28 cellular contexts compared by ENCODE assay signal in the genomic region with DNA sequence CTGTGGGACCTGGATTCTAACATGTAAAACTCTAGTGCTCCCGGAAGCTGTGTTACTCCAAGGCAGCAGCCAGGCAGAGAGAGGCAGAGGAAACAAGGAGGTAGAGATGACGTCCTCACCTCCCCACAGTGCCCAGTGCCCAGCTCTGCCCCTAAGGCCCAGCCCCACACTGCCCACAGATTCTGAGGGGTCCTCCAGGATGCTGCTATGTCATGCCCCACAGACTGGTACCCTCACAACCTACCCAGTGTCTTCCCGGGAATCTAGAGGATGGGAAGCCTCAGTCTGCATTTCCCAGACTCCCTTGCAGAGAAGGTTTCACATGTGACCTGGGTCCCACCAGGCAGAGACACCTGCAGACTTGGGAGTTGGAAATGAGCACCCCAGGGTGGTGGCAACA.
"Had no signal": no experiment of that assay in that cellular context is flagged by ENCODE, and none has a peak within 500 bp of the region (broad histone marks: within the 10 kb centered on the region; RNA-seq: fewer than 3 reads in every experiment).

No MANE protein-coding gene starts in this region.

- H3K27ac Mint-ChIP-seq: stimulated activated effector memory CD8-positive, alpha-beta T cell treated with anti-CD3 and anti-CD28 coated beads, Interleukin-12 subunit alpha, Interleukin-12 subunit beta, amount 100 ng/mL, for 72 hours; stimulated activated memory B cell treated with anti-CD40 and anti-IgM and Interleukin-4, amounts not matched to agents 10 μg/mL and 1 μg/mL and 100 μg/mL, for 72 hours; stimulated activated naive B cell treated with anti-CD40 and anti-IgM and Interleukin-4, amounts not matched to agents 10 μg/mL and 1 μg/mL and 100 μg/mL, for 72 hours; stimulated activated naive CD8-positive, alpha-beta T cell treated with anti-CD3 and anti-CD28 coated beads, Interleukin-15, Interleukin-2, amounts not matched to agents 100 ng/mL and 50 ng/mL, for 24 hours; type B pancreatic cell had no signal

- DNase-seq: stimulated activated CD4-positive, alpha-beta T cell treated with anti-CD3 and anti-CD28 coated beads, Interleukin-2, amount 100 ng/mL, for 48 hours; stimulated activated CD4-positive, alpha-beta T cell treated with anti-CD3 and anti-CD28 coated beads, Interleukin-4, amount 100 ng/mL, for 1 hour; stimulated activated CD4-positive, alpha-beta T cell treated with anti-CD3 and anti-CD28 coated beads, Interleukin-4, amount 100 ng/mL, for 24 hours; stimulated activated CD4-positive, alpha-beta T cell treated with anti-CD3 and anti-CD28 coated beads, Interleukin-4, amount 100 ng/mL, for 4 hours; stimulated activated CD8-positive, alpha-beta memory T cell treated with anti-CD3 and anti-CD28 coated beads, Interleukin-4, amount 100 ng/mL, for 48 hours; stimulated activated naive B cell treated with anti-CD40 and anti-IgM and Interleukin-4, amounts not matched to agents 10 μg/mL and 1 μg/mL and 100 μg/mL, for 72 hours; stimulated activated naive CD4-positive, alpha-beta T cell; stimulated activated naive CD4-positive, alpha-beta T cell treated with Interleukin-2 at 50 U/mL for 16 hours; stimulated activated naive CD8-positive, alpha-beta T cell treated with anti-CD3 and anti-CD28 coated beads, Interleukin-15, amount 100 ng/mL, for 72 hours; stimulated activated naive CD8-positive, alpha-beta T cell treated with anti-CD3 and anti-CD28 coated beads, Interleukin-15, Interleukin-2, amounts not matched to agents 100 U/mL and 50 U/mL, for 24 hours; stomach; substantia nigra; testis; thyroid gland; tibial artery; transverse colon; trophoblast cell; upper lobe of left lung; upper lobe of right lung; uterus had no signal

- H3K36me3 ChIP-seq: stomach, suprapubic skin, thoracic aorta, thyroid gland, tibial artery, tibial nerve, transverse colon, upper lobe of left lung, upper lobe of right lung, uterus, vagina had no signal

- ATAC-seq: stimulated activated effector memory CD8-positive, alpha-beta T cell treated with anti-CD3 and anti-CD28 coated beads, Interleukin-12 subunit alpha, Interleukin-12 subunit beta, amount 100 ng/mL, for 72 hours; stimulated activated memory B cell treated with anti-CD40 and anti-IgM and Interleukin-4, amounts not matched to agents 10 μg/mL and 1 μg/mL and 100 μg/mL, for 72 hours; stimulated activated naive B cell treated with anti-CD40 and anti-IgM and Interleukin-4, amounts not matched to agents 10 μg/mL and 1 μg/mL and 100 μg/mL, for 72 hours; stimulated activated naive CD8-positive, alpha-beta T cell treated with anti-CD3 and anti-CD28 coated beads, Interleukin-15, amount 100 ng/mL, for 72 hours; stimulated activated naive CD8-positive, alpha-beta T cell treated with anti-CD3 and anti-CD28 coated beads, Interleukin-15, Interleukin-2, amounts not matched to agents 100 U/mL and 50 U/mL, for 24 hours had no signal

- H3K4me3 Mint-ChIP-seq: stimulated activated effector memory CD8-positive, alpha-beta T cell treated with anti-CD3 and anti-CD28 coated beads, Interleukin-12 subunit alpha, Interleukin-12 subunit beta, amount 100 ng/mL, for 72 hours; stimulated activated memory B cell treated with anti-CD40 and anti-IgM and Interleukin-4, amounts not matched to agents 10 μg/mL and 1 μg/mL and 100 μg/mL, for 72 hours; stimulated activated naive B cell treated with anti-CD40 and anti-IgM and Interleukin-4, amounts not matched to agents 10 μg/mL and 1 μg/mL and 100 μg/mL, for 72 hours; stimulated activated naive CD8-positive, alpha-beta T cell treated with anti-CD3 and anti-CD28 coated beads, Interleukin-15, amount 100 ng/mL, for 72 hours; stimulated activated naive CD8-positive, alpha-beta T cell treated with anti-CD3 and anti-CD28 coated beads, Interleukin-15, Interleukin-2, amounts not matched to agents 100 ng/mL and 50 ng/mL, for 24 hours; type B pancreatic cell had no signal

- H3K4me1 Mint-ChIP-seq: stimulated activated effector memory CD8-positive, alpha-beta T cell treated with anti-CD3 and anti-CD28 coated beads, Interleukin-12 subunit alpha, Interleukin-12 subunit beta, amount 100 ng/mL, for 72 hours; stimulated activated memory B cell treated with anti-CD40 and anti-IgM and Interleukin-4, amounts not matched to agents 10 μg/mL and 1 μg/mL and 100 μg/mL, for 72 hours; stimulated activated naive B cell treated with anti-CD40 and anti-IgM and Interleukin-4, amounts not matched to agents 10 μg/mL and 1 μg/mL and 100 μg/mL, for 72 hours; stimulated activated naive CD8-positive, alpha-beta T cell treated with anti-CD3 and anti-CD28 coated beads, Interleukin-15, amount 100 ng/mL, for 72 hours had no signal

- H3K9me3 ChIP-seq: stomach, suprapubic skin, testis, thoracic aorta, thyroid gland, tibial artery, tibial nerve, transverse colon, upper lobe of left lung, upper lobe of right lung, uterus, vagina had no signal

- H3K9me3 Mint-ChIP-seq: stimulated activated effector memory CD8-positive, alpha-beta T cell treated with anti-CD3 and anti-CD28 coated beads, Interleukin-12 subunit alpha, Interleukin-12 subunit beta, amount 100 ng/mL, for 72 hours; stimulated activated naive CD8-positive, alpha-beta T cell treated with anti-CD3 and anti-CD28 coated beads, Interleukin-15, amount 100 ng/mL, for 72 hours; stimulated activated naive CD8-positive, alpha-beta T cell treated with anti-CD3 and anti-CD28 coated beads, Interleukin-15, Interleukin-2, amounts not matched to agents 100 ng/mL and 50 ng/mL, for 24 hours had no signal

- H3K36me3 Mint-ChIP-seq: stimulated activated effector memory CD8-positive, alpha-beta T cell treated with anti-CD3 and anti-CD28 coated beads, Interleukin-12 subunit alpha, Interleukin-12 subunit beta, amount 100 ng/mL, for 72 hours; stimulated activated memory B cell treated with anti-CD40 and anti-IgM and Interleukin-4, amounts not matched to agents 10 μg/mL and 1 μg/mL and 100 μg/mL, for 72 hours; stimulated activated naive B cell treated with anti-CD40 and anti-IgM and Interleukin-4, amounts not matched to agents 10 μg/mL and 1 μg/mL and 100 μg/mL, for 72 hours; type B pancreatic cell had no signal

- H3K27ac ChIP-seq: stomach, suprapubic skin, testis, thoracic aorta, thyroid gland, tibial artery, tibial nerve, transverse colon, upper lobe of left lung, upper lobe of right lung, uterus, vagina had no signal

- H3K27me3 ChIP-seq: testis, thyroid gland, tibial nerve, upper lobe of left lung, upper lobe of right lung, uterus, vagina had no signal

- H3K4me3 ChIP-seq: stomach, suprapubic skin, testis, thoracic aorta, thyroid gland, tibial artery, tibial nerve, transverse colon, upper lobe of left lung, upper lobe of right lung, uterus, vagina had no signal

- H3K4me1 ChIP-seq: stomach, suprapubic skin, testis, thyroid gland, tibial artery, tibial nerve, transverse colon, upper lobe of left lung, upper lobe of right lung, uterus, vagina had no signal
